Comparison of ENCODE assay signal across 19 cellular contexts in the genomic region with DNA sequence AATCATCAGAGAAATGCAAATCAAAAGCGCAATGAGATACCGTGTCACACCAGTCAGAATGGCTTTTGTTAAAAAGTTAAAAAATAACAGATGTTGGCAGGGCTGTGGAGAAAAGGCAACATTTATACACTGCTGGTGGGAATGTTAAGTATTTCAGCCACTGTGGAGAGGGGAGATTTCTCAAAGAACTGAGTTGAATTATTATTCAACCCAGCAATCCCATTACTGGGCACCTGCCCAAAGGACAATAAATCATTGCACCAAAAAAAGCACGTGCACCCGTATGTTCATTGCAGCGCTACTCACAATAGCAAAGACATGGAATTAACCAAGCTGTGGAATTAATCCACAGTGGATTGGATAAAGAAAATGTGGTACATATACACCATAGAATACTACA.
DNase-seq lines count a peak whose midpoint lies in the region; TF ChIP-seq lines count a peak whose summit lies in the region.
"Had no signal": no experiment of that assay in that cellular context is flagged by ENCODE, and none has a peak within 500 bp of the region (broad histone marks: within the 10 kb centered on the region; RNA-seq: fewer than 3 reads in every experiment).

No MANE protein-coding gene starts in this region.

- POLR2A ChIA-PET in A673 (lab: Charles Lee; ENCODE audit: low non-redundant PET): no interaction called here

- peak overlapping the region; percentile 86 for H3K27ac Mint-ChIP-seq in nephron progenitor cell
- no peak overlapping the region for H3K27ac Mint-ChIP-seq in endothelial cell (ENCODE audit: unreplicated experiment)
- H3K27ac Mint-ChIP-seq: CD4-positive, CD25-positive, alpha-beta regulatory T cell had no signal

- peak; percentile 84 for DNase-seq in A673 (ENCODE audit: low spot score)
- DNase-seq in NCI-H1105 treated with DMSO at 0.1 percent for 48 hours (lab: John Stamatoyannopoulos, UW): peak; percentile 29
- DNase-seq in SHP77 treated with DMSO at 0.1 percent for 48 hours (lab: John Stamatoyannopoulos, UW): peak; percentile 40
- DNase-seq in nephron progenitor cell: no peak
- no peak for DNase-seq in NCI-H1930 (lab: John Stamatoyannopoulos, UW)
- DNase-seq in endothelial cell (ENCODE audit: low spot score): no peak
- DNase-seq in NCI-H524 treated with DMSO at 0.1 percent for 48 hours (lab: John Stamatoyannopoulos, UW): no peak
- DNase-seq: 8988T; CD4-positive, CD25-positive, alpha-beta regulatory T cell; DND-41; Karpas-422; NCI-H1092 treated with DMSO at 0.1 percent for 48 hours; NCI-H2081; NCI-H2227 treated with DMSO at 0.1 percent for 48 hours; NCI-H510A; NK-92 treated with Interleukin-12 subunit alpha and Interleukin-12 subunit beta, amount 100 ng/mL, for 24 hours; PC-9; Right ventricle myocardium superior had no signal

- no peaks in the 10 kb centered on the region for H3K9me3 Mint-ChIP-seq in nephron progenitor cell
- peaks cover 11% of the 10 kb centered on the region for H3K9me3 Mint-ChIP-seq in endothelial cell (ENCODE audit: unreplicated experiment)

- H3K36me3 ChIP-seq in A673 (ENCODE audit: insufficient read depth, low read length, poor library complexity, severe bottlenecking): no peaks in the 10 kb centered on the region
- H3K36me3 ChIP-seq: BLaER1 had no signal

- peaks cover 4% of the 10 kb centered on the region for H3K9me3 ChIP-seq in A673 (ENCODE audit: low read depth, low read length, poor library complexity, severe bottlenecking)
- H3K9me3 ChIP-seq: BLaER1 had no signal

- BruUV-seq in A673 (replicated peaks; lab: Mats Ljungman, UMichigan): no TSS peak

- H3K4me1 ChIP-seq in A673 (ENCODE audit: insufficient read depth, low read length, poor library complexity, severe bottlenecking): peaks cover 30% of the 10 kb centered on the region

- TF ChIP-seq CTCF in A673 (conservative IDR thresholded peaks at IDR 0.05; ENCODE audit: low read depth, low read length): no peak
- no peak for TF ChIP-seq CTCF in nephron progenitor cell (IDR thresholded peaks at IDR 0.05)
- no peak for TF ChIP-seq CTCF in endothelial cell (IDR thresholded peaks at IDR 0.05; ENCODE audit: unreplicated experiment)

- peaks cover 76% of the 10 kb centered on the region for H3K4me1 Mint-ChIP-seq in nephron progenitor cell
- H3K4me1 Mint-ChIP-seq in endothelial cell (ENCODE audit: unreplicated experiment): peaks cover 5% of the 10 kb centered on the region
- H3K4me1 Mint-ChIP-seq: CD4-positive, CD25-positive, alpha-beta regulatory T cell had no signal

- no peaks in the 10 kb centered on the region for H3K36me3 Mint-ChIP-seq in nephron progenitor cell (ENCODE audit: low read depth)
- H3K36me3 Mint-ChIP-seq in endothelial cell (ENCODE audit: low read depth, unreplicated experiment): peaks cover 8% of the 10 kb centered on the region
- H3K36me3 Mint-ChIP-seq: CD4-positive, CD25-positive, alpha-beta regulatory T cell had no signal

- no peak overlapping the region for H3K4me3 ChIP-seq in A673 (ENCODE audit: low read depth, low read length, poor library complexity, severe bottlenecking)
- H3K4me3 ChIP-seq: BLaER1, PC-9 had no signal

- H3K27me3 ChIP-seq in A673 (replicated peaks; ENCODE audit: insufficient read depth, low read depth, low read length, poor library complexity): no peaks in the 10 kb centered on the region
- H3K27me3 ChIP-seq: BLaER1 had no signal

- CTCF ChIA-PET in A673 (lab: Charles Lee): interaction anchor here (0.6 kb wide), 1 partner anchor 671 kb away, joined by 3 read pairs; no protein-coding TSS in a partner anchor

- H3K27me3 Mint-ChIP-seq in nephron progenitor cell (ENCODE audit: low read depth, poor library complexity) (no peaks in the 10 kb centered on the region), endothelial cell (ENCODE audit: unreplicated experiment) (no peaks in the 10 kb centered on the region)
- H3K27me3 Mint-ChIP-seq: CD4-positive, CD25-positive, alpha-beta regulatory T cell had no signal

- H3K27ac ChIP-seq in A673 (ENCODE audit: low read depth, low read length, poor library complexity, severe bottlenecking): peak overlapping the region; percentile 70
- H3K27ac ChIP-seq: BLaER1, PC-9 had no signal

- H3K4me3 Mint-ChIP-seq in nephron progenitor cell (peak overlapping the region; percentile 14), endothelial cell (ENCODE audit: unreplicated experiment) (no peak overlapping the region)
- H3K4me3 Mint-ChIP-seq: CD4-positive, CD25-positive, alpha-beta regulatory T cell had no signal

- intact Hi-C loops in A673 (cut with micrococcal nuclease; ENCODE audit: unreplicated experiment): no loop called here

Comparison
In these comparisons a context has a peak if more than half of its experiments do, and no peak if none do; other contexts are left out.
1. DNase-seq: peak in A673 (single experiment), NCI-H1105 treated with DMSO at 0.1 percent for 48 hours (single experiment) and SHP77 treated with DMSO at 0.1 percent for 48 hours (single experiment); none in nephron progenitor cell (single experiment), NCI-H1930 (0 of 2), endothelial cell (single experiment) and NCI-H524 treated with DMSO at 0.1 percent for 48 hours (single experiment).